In genomic region chr17:28369684-28370034, GRCh38 we compare ENCODE assay signal across 22 cellular contexts. TPM values are rescaled to one million over a fixed set of nuclear protein-coding genes. Genes with fewer than 3 reads are reported as not detected.
DNase-seq lines count a peak whose midpoint lies in the region; ATAC-seq and TF ChIP-seq lines count a peak whose summit lies in the region.
"Had no signal": no experiment of that assay in that cellular context is flagged by ENCODE, and none has a peak within 500 bp of the region (broad histone marks: within the 10 kb centered on the region; RNA-seq: fewer than 3 reads in every experiment).

No MANE protein-coding gene starts in this region.

- POLR2A ChIA-PET in OCI-LY7 (lab: Charles Lee) = interaction anchor here (2.7 kb wide), 1 partner anchor 12 kb away, joined by 11 read pairs; the partner anchor contains the start of gene POLDIP2

- H3K9me2 ChIP-seq in OCI-LY7 (ENCODE audit: insufficient read depth, low read length) (no peaks in the 10 kb centered on the region), MM.1S (replicated peaks; ENCODE audit: insufficient read depth, low read length) (no peaks in the 10 kb centered on the region)

- H2AFZ ChIP-seq in OCI-LY7 (ENCODE audit: low read length) (no peak overlapping the region), MM.1S (ENCODE audit: low read length) (no peak overlapping the region)

- H3K4me1 ChIP-seq in cardiac muscle cell (ENCODE audit: low read depth) (peaks cover 12% of the 10 kb centered on the region), OCI-LY7 (ENCODE audit: insufficient read depth, low read length, poor library complexity, severe bottlenecking) (peaks cover 20% of the 10 kb centered on the region), right atrium auricular region (peaks cover 0 to 37% of the 10 kb centered on the region in 2 donors), MM.1S (ENCODE audit: low read length) (0 out of 2 replicates have a peak, but pooled peaks cover 4% of the 10 kb centered on the region)

- DNase-seq in cardiac muscle cell (ENCODE audit: low read depth in 1 of 2, low spot score in 1 of 2) (no peak), Right ventricle myocardium superior (no peak), OCI-LY7 (ENCODE audit: low spot score) (no peak), right atrium auricular region (ENCODE audit: low spot score) (no peak), foreskin fibroblast (no peak), MM.1S (no peak)
- no peak for DNase-seq in stimulated activated effector memory CD8-positive, alpha-beta T cell treated with anti-CD3 and anti-CD28 coated beads, Interleukin-12 subunit alpha, Interleukin-12 subunit beta, amount 100 ng/mL, for 72 hours (ENCODE audit: low spot score in 2 of 2)
- DNase-seq: activated T-cell treated with anti-CD3 and anti-CD28 coated beads, Interleukin-2, amount 50 U/mL, for 24 hours; amniotic stem cell; DMS79 treated with DMSO at 0.1 percent for 48 hours; NCI-H1092 treated with DMSO at 0.1 percent for 48 hours; NCI-H446; stimulated activated CD4-positive, alpha-beta T cell treated with anti-CD3 and anti-CD28 coated beads, Interleukin-15, amount 100 ng/mL, for 24 hours; T-helper 1 cell had no signal

- H3K27me3 ChIP-seq in cardiac muscle cell = peaks cover 16% of the 10 kb centered on the region
- H3K27me3 ChIP-seq in right atrium auricular region = no peaks in the 10 kb centered on the region
- H3K27me3 ChIP-seq in MM.1S (replicated peaks; ENCODE audit: insufficient read depth, low read length) = no peaks in the 10 kb centered on the region
- H3K27me3 ChIP-seq: Peyer's patch had no signal

- no peak for TF ChIP-seq CTCF in cardiac muscle cell (IDR thresholded peaks at IDR 0.05; ENCODE audit: low read depth, low read length)
- peak; percentile 40; the same call in 1 of the 2 replicates for TF ChIP-seq CTCF in OCI-LY7 (conservative IDR thresholded peaks at IDR 0.05; ENCODE audit: low read length)
- TF ChIP-seq CTCF in right atrium auricular region (IDR thresholded peaks at IDR 0.05) = no peak
- no peak for TF ChIP-seq CTCF in foreskin fibroblast (IDR thresholded peaks at IDR 0.05; ENCODE audit: low read depth, low read length)
- TF ChIP-seq CTCF in MM.1S (IDR thresholded peaks at IDR 0.05; ENCODE audit: low read length) = no peak

- H3K36me3 Mint-ChIP-seq in stimulated activated effector memory CD8-positive, alpha-beta T cell treated with anti-CD3 and anti-CD28 coated beads, Interleukin-12 subunit alpha, Interleukin-12 subunit beta, amount 100 ng/mL, for 72 hours = peaks cover 12% of the 10 kb centered on the region

- peaks cover 15% of the 10 kb centered on the region for H3F3A ChIP-seq in MM.1S (ENCODE audit: insufficient read depth, low read length)

- H3K4me1 Mint-ChIP-seq in stimulated activated effector memory CD8-positive, alpha-beta T cell treated with anti-CD3 and anti-CD28 coated beads, Interleukin-12 subunit alpha, Interleukin-12 subunit beta, amount 100 ng/mL, for 72 hours = peaks cover 21% of the 10 kb centered on the region

- H3K27ac ChIP-seq in cardiac muscle cell (peak overlapping the region; percentile 77), OCI-LY7 (ENCODE audit: low read depth, low read length, poor library complexity, severe bottlenecking) (no peak overlapping the region), right atrium auricular region (peak overlapping the region; percentile 57 to 69), MM.1S (ENCODE audit: low read length) (no peak overlapping the region)

- no peak for ATAC-seq in Right ventricle myocardium superior (ENCODE audit: poor library complexity)
- ATAC-seq in stimulated activated effector memory CD8-positive, alpha-beta T cell treated with anti-CD3 and anti-CD28 coated beads, Interleukin-12 subunit alpha, Interleukin-12 subunit beta, amount 100 ng/mL, for 72 hours = no peak
- no peak for ATAC-seq in HG03108 (IDR thresholded peaks at IDR 0.05; ENCODE audit: unreplicated experiment)
- ATAC-seq: activated CD4-positive, CD25-positive, alpha-beta regulatory T cell treated with anti-CD3 and anti-CD28 coated beads, Interleukin-2, amount 50 U/mL, for 24 hours had no signal

- no peaks in the 10 kb centered on the region for H3K9me3 Mint-ChIP-seq in stimulated activated effector memory CD8-positive, alpha-beta T cell treated with anti-CD3 and anti-CD28 coated beads, Interleukin-12 subunit alpha, Interleukin-12 subunit beta, amount 100 ng/mL, for 72 hours
- H3K9me3 Mint-ChIP-seq: activated T-cell treated with anti-CD3 and anti-CD28 coated beads, Interleukin-2, amount 50 U/mL, for 24 hours had no signal

- no peak overlapping the region for H3K4me3 Mint-ChIP-seq in stimulated activated effector memory CD8-positive, alpha-beta T cell treated with anti-CD3 and anti-CD28 coated beads, Interleukin-12 subunit alpha, Interleukin-12 subunit beta, amount 100 ng/mL, for 72 hours
- H3K4me3 Mint-ChIP-seq: activated T-cell treated with anti-CD3 and anti-CD28 coated beads, Interleukin-2, amount 50 U/mL, for 24 hours had no signal

- H4K20me1 ChIP-seq in OCI-LY7 (ENCODE audit: insufficient read depth, low read length) (no peaks in the 10 kb centered on the region), MM.1S (ENCODE audit: insufficient read depth, low read length) (no peaks in the 10 kb centered on the region)

- no peak overlapping the region for H3K9ac ChIP-seq in MM.1S (ENCODE audit: low read length)

- peak overlapping the region; percentile 83 for H3K27ac Mint-ChIP-seq in stimulated activated effector memory CD8-positive, alpha-beta T cell treated with anti-CD3 and anti-CD28 coated beads, Interleukin-12 subunit alpha, Interleukin-12 subunit beta, amount 100 ng/mL, for 72 hours
- H3K27ac Mint-ChIP-seq: activated T-cell treated with anti-CD3 and anti-CD28 coated beads, Interleukin-2, amount 50 U/mL, for 24 hours had no signal

- H3K9me3 ChIP-seq in cardiac muscle cell (ENCODE audit: low read depth) (no peaks in the 10 kb centered on the region), OCI-LY7 (ENCODE audit: low read length) (no peaks in the 10 kb centered on the region), right atrium auricular region (no peaks in the 10 kb centered on the region), MM.1S (replicated peaks; ENCODE audit: insufficient read depth, low read length) (no peaks in the 10 kb centered on the region)
- H3K9me3 ChIP-seq: Peyer's patch had no signal

- H3K36me3 ChIP-seq in cardiac muscle cell (no peaks in the 10 kb centered on the region), OCI-LY7 (ENCODE audit: insufficient read depth, low read length) (no peaks in the 10 kb centered on the region), right atrium auricular region (no peaks in the 10 kb centered on the region), MM.1S (replicated peaks; ENCODE audit: insufficient read depth, low read length) (no peaks in the 10 kb centered on the region)
- H3K36me3 ChIP-seq: Peyer's patch had no signal

- H3K79me2 ChIP-seq in OCI-LY7 (ENCODE audit: insufficient read depth, low read depth, low read length) (no peaks in the 10 kb centered on the region), MM.1S (ENCODE audit: low read length) (no peaks in the 10 kb centered on the region)

- CTCF ChIA-PET in OCI-LY7 (lab: Charles Lee; ENCODE audit: unreplicated experiment) = no interaction called here

- H3K4me3 ChIP-seq in cardiac muscle cell (no peak overlapping the region), OCI-LY7 (ENCODE audit: low read depth, low read length, poor library complexity, severe bottlenecking) (no peak overlapping the region), right atrium auricular region (no peak overlapping the region), foreskin fibroblast (ENCODE audit: low read depth in 1 of 2, low read length in 2 of 2) (no peak overlapping the region), MM.1S (ENCODE audit: low read length) (no peak overlapping the region)
- H3K4me3 ChIP-seq: lung had no signal

- H3K4me2 ChIP-seq in OCI-LY7 (ENCODE audit: low read length) (no peak overlapping the region), MM.1S (ENCODE audit: low read depth, low read length) (no peak overlapping the region)

- intact Hi-C loops in Right ventricle myocardium superior (cut with DNase I) = no loop called here
- intact Hi-C loops in OCI-LY7 (cut with micrococcal nuclease; ENCODE audit: unreplicated experiment) = loop anchor here (2.0 kb wide), 1 partner anchor 35 kb away; the partner anchor contains the start of genes IFT20 and TNFAIP1

- no TSS peak for BruUV-seq in OCI-LY7 (replicated peaks; lab: Mats Ljungman, UMichigan)

RNA-seq across cellular contexts. Expression of gene VTN, which starts 0.4 kb away (rescaled TPM):
- total RNA-seq in cardiac muscle cell (4.3 and 5.2 TPM in 2 replicates), Right ventricle myocardium superior (30.2 TPM), OCI-LY7 (2022) (0.40 TPM in 1 of 2 replicates, not detected in the other), right atrium auricular region (10 to 100 TPM in 1 of 2 donors, 1 to 10 TPM in 1; 5.4 to 86.7 TPM)
- polyA plus RNA-seq in cardiac muscle cell = 3.4 and 5.6 TPM in 2 replicates
- not detected in 2 replicates for total RNA-seq in OCI-LY7 (2014; rRNA removed; shearing (Covaris generic))

RNA-seq across cellular contexts. Expression of gene SARM1, which starts 1.8 kb away (rescaled TPM):
- 11.5 and 13.4 TPM in 2 replicates for total RNA-seq in cardiac muscle cell
- 5.5 and 8.9 TPM in 2 replicates for polyA plus RNA-seq in cardiac muscle cell
- 5.0 TPM for total RNA-seq in Right ventricle myocardium superior
- 4.7 and 7.5 TPM in 2 replicates for total RNA-seq in OCI-LY7 (2014; rRNA removed; shearing (Covaris generic))
- total RNA-seq in OCI-LY7 (2022) = 21.3 and 21.7 TPM in 2 replicates
- 1 to 10 TPM; 6.2 to 7.7 TPM for total RNA-seq in right atrium auricular region

RNA-seq across cellular contexts. Expression of gene SEBOX, which starts 4.7 kb away (rescaled TPM):
- total RNA-seq in cardiac muscle cell (not detected in 2 replicates), Right ventricle myocardium superior (not detected), OCI-LY7 (2022) (not detected in 2 replicates), right atrium auricular region (not detected)
- polyA plus RNA-seq in cardiac muscle cell = 0.44 TPM in 1 of 2 replicates, not detected in the other
- total RNA-seq in OCI-LY7 (2014; rRNA removed; shearing (Covaris generic)) = not detected in 2 replicates
- total RNA-seq: dermis blood vessel endothelial cell, fibroblast of lung, lung, osteocyte, Peyer's patch, temporal lobe had no signal
- polyA plus RNA-seq: fibroblast of lung, lung had no signal

RNA-seq across cellular contexts. Expression of gene POLDIP2, which starts 12.3 kb away (rescaled TPM):
- total RNA-seq in cardiac muscle cell = 124 and 164 TPM in 2 replicates
- polyA plus RNA-seq in cardiac muscle cell = 141 and 147 TPM in 2 replicates
- 158 TPM for total RNA-seq in Right ventricle myocardium superior
- total RNA-seq in OCI-LY7 (2014; rRNA removed; shearing (Covaris generic)) = 82.2 and 88.8 TPM in 2 replicates
- total RNA-seq in OCI-LY7 (2022) = 85.0 and 89.2 TPM in 2 replicates
- 100 to 1,000 TPM in 1 of 2 donors, 10 to 100 TPM in 1; 98.9 to 108 TPM for total RNA-seq in right atrium auricular region

RNA-seq across cellular contexts. Expression of gene TNFAIP1, which starts 34.1 kb away (rescaled TPM):
- 35.4 and 56.5 TPM in 2 replicates for total RNA-seq in cardiac muscle cell
- 30.9 and 35.7 TPM in 2 replicates for polyA plus RNA-seq in cardiac muscle cell
- total RNA-seq in Right ventricle myocardium superior = 33.8 TPM
- total RNA-seq in OCI-LY7 (2014; rRNA removed; shearing (Covaris generic)) = 9.3 and 15.5 TPM in 2 replicates
- total RNA-seq in OCI-LY7 (2022) = 10.6 and 14.7 TPM in 2 replicates
- total RNA-seq in right atrium auricular region = 10 to 100 TPM; 28.1 to 47.6 TPM

Comparison
In these comparisons a context has a peak if more than half of its experiments do, and no peak if none do; other contexts are left out.
1. H3K27ac ChIP-seq: peak in cardiac muscle cell (single experiment) and right atrium auricular region (2 of 2); none in OCI-LY7 (single experiment) and MM.1S (single experiment).